In the genomic region with DNA sequence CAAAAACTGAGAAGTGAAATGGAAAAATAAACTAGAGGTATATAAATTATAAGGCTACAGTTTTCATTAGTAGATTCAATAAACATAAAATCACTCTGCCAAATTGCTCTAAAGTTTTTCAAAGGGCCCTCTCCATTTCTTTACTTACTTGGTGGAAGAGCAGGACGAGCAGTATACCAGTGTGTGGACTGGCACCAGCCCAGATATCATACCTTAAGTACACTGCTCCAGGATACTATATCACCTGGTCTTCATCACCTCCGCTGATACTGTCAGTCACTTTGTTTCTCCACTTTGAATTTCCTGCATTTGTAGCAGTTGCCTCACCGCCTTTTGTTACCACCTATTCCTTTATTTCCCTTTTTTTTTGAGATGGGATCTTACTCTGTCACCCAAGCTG, we compare ENCODE assay signal across 35 cellular contexts.
"Had no signal": no experiment of that assay in that cellular context is flagged by ENCODE, and none has a peak within 500 bp of the region (broad histone marks: within the 10 kb centered on the region; RNA-seq: fewer than 3 reads in every experiment).

No MANE protein-coding gene starts in this region.

- H3K27ac Mint-ChIP-seq: activated CD4-positive, alpha-beta memory T cell treated with anti-CD3 and anti-CD28 coated beads for 36 hours; activated CD4-positive, alpha-beta T cell treated with anti-CD3 and anti-CD28 coated beads for 36 hours; activated CD4-positive, alpha-beta T cell treated with anti-CD3 and anti-CD28 coated beads, Interleukin-2, amount 10 ng/mL, durations not matched to agents 24 days and 14 days; activated CD8-positive, alpha-beta memory T cell treated with anti-CD3 and anti-CD28 coated beads, Interleukin-2, amount 10 ng/mL, durations not matched to agents 7 days and 5 days; activated CD8-positive, alpha-beta T cell treated with anti-CD3 and anti-CD28 coated beads, Interleukin-2, amount 10 ng/mL, durations not matched to agents 7 days and 5 days; activated naive CD4-positive, alpha-beta T cell treated with anti-CD3 and anti-CD28 coated beads, Interleukin-2, amount 50 U/mL, for 72 hours; activated naive CD8-positive, alpha-beta T cell treated with anti-CD3 and anti-CD28 coated beads, Interleukin-2, amount 10 ng/mL, durations not matched to agents 7 days and 5 days; activated T-helper 1 cell treated with anti-CD3 and anti-CD28 coated beads, Interleukin-12 subunit alpha, Interleukin-12 subunit beta, Interleukin-2, Interleukin-4 antibody, amounts not matched to agents 30 ng/mL and 10 ng/mL and 1 ng/mL, durations not matched to agents 14 hours and 24 hours and 36 hours; activated T-helper 2 cell treated with anti-CD3 and anti-CD28 coated beads, Interferon-gamma antibody, Interleukin-2, Interleukin-4, amounts not matched to agents 10 μg/mL and 5 μg/mL and 100 μg/mL, durations not matched to agents 14 hours and 24 hours and 36 hours; T-helper 2 cell treated with Interferon-gamma antibody and Interleukin-4, amounts not matched to agents 5 μg/mL and 100 μg/mL, for 36 hours had no signal

- H3K9me3 Mint-ChIP-seq: activated CD4-positive, alpha-beta memory T cell treated with anti-CD3 and anti-CD28 coated beads for 36 hours; activated CD4-positive, alpha-beta T cell treated with anti-CD3 and anti-CD28 coated beads, Interleukin-2, amount 10 ng/mL, durations not matched to agents 24 days and 14 days; activated naive CD4-positive, alpha-beta T cell treated with anti-CD3 and anti-CD28 coated beads, Interleukin-2, amount 50 U/mL, for 72 hours; activated naive CD8-positive, alpha-beta T cell treated with anti-CD3 and anti-CD28 coated beads, Interleukin-2, amount 10 ng/mL, durations not matched to agents 7 days and 5 days; activated T-helper 1 cell treated with anti-CD3 and anti-CD28 coated beads, Interleukin-12 subunit alpha, Interleukin-12 subunit beta, Interleukin-2, Interleukin-4 antibody, amounts not matched to agents 30 ng/mL and 10 ng/mL and 1 ng/mL, durations not matched to agents 14 hours and 24 hours and 36 hours; activated T-helper 2 cell treated with anti-CD3 and anti-CD28 coated beads, Interferon-gamma antibody, Interleukin-2, Interleukin-4, amounts not matched to agents 10 μg/mL and 5 μg/mL and 100 μg/mL, durations not matched to agents 14 hours and 24 hours and 36 hours; brain; T-helper 2 cell treated with Interferon-gamma antibody and Interleukin-4, amounts not matched to agents 5 μg/mL and 100 μg/mL, for 36 hours had no signal

- H3K4me3 ChIP-seq: ascending aorta, breast epithelium, cardiac muscle cell, colonic mucosa, esophagus squamous epithelium, gastroesophageal sphincter, heart right ventricle had no signal

- DNase-seq: activated CD4-positive, alpha-beta memory T cell treated with anti-CD3 and anti-CD28 coated beads for 36 hours; activated CD4-positive, alpha-beta T cell treated with anti-CD3 and anti-CD28 coated beads for 36 hours; activated CD4-positive, alpha-beta T cell treated with anti-CD3 and anti-CD28 coated beads, Interleukin-2, amount 10 ng/mL, durations not matched to agents 24 days and 14 days; activated CD4-positive, CD25-positive, alpha-beta regulatory T cell; activated CD4-positive, CD25-positive, alpha-beta regulatory T cell treated with anti-CD3 and anti-CD28 coated beads, Interleukin-2, amount 50 U/mL, for 72 hours; activated CD8-positive, alpha-beta memory T cell treated with anti-CD3 and anti-CD28 coated beads, Interleukin-2, amount 10 ng/mL, durations not matched to agents 7 days and 5 days; activated CD8-positive, alpha-beta memory T cell treated with anti-CD3 and anti-CD28 coated beads, Interleukin-2, amount 50 U/mL, for 4 hours; activated CD8-positive, alpha-beta T cell treated with anti-CD3 and anti-CD28 coated beads, Interleukin-2, amount 10 ng/mL, durations not matched to agents 7 days and 5 days; activated gamma-delta T cell treated with Interleukin-2 at 50 U/mL for 16 hours; activated naive CD4-positive, alpha-beta T cell treated with Interleukin-2 at 50 U/mL for 16 hours; activated naive CD8-positive, alpha-beta T cell treated with anti-CD3 and anti-CD28 coated beads, Interleukin-2, amount 10 ng/mL, durations not matched to agents 7 days and 5 days; activated T-cell treated with anti-CD3 and anti-CD28 coated beads, Interleukin-2, amount 50 U/mL, for 1 hour; activated T-cell treated with anti-CD3 and anti-CD28 coated beads, Interleukin-2, amount 50 U/mL, for 48 hours; central memory CD4-positive, alpha-beta T cell; cerebellar nuclear complex; colonic mucosa; effector CD8-positive, alpha-beta T cell; esophagus squamous epithelium; foreskin melanocyte; heart right ventricle; T-helper 1 cell; T-helper 17 cell; T1000 had no signal

- H3K36me3 ChIP-seq: breast epithelium had no signal

- H3K27me3 Mint-ChIP-seq: activated CD4-positive, alpha-beta memory T cell treated with anti-CD3 and anti-CD28 coated beads for 36 hours; activated CD4-positive, alpha-beta T cell treated with anti-CD3 and anti-CD28 coated beads for 36 hours; activated CD4-positive, alpha-beta T cell treated with anti-CD3 and anti-CD28 coated beads, Interleukin-2, amount 10 ng/mL, durations not matched to agents 24 days and 14 days; activated CD8-positive, alpha-beta memory T cell treated with anti-CD3 and anti-CD28 coated beads, Interleukin-2, amount 10 ng/mL, durations not matched to agents 7 days and 5 days; activated naive CD8-positive, alpha-beta T cell treated with anti-CD3 and anti-CD28 coated beads, Interleukin-2, amount 10 ng/mL, durations not matched to agents 7 days and 5 days; brain; T-helper 17 cell had no signal

- H3K27ac ChIP-seq: ascending aorta, breast epithelium, cardiac muscle cell, colonic mucosa, epithelial cell of prostate, esophagus squamous epithelium, gastroesophageal sphincter, heart right ventricle had no signal

- ATAC-seq: activated CD4-positive, alpha-beta T cell treated with anti-CD3 and anti-CD28 coated beads for 36 hours; activated CD8-positive, alpha-beta memory T cell treated with anti-CD3 and anti-CD28 coated beads, Interleukin-2, amount 10 ng/mL, durations not matched to agents 7 days and 5 days; activated CD8-positive, alpha-beta T cell treated with anti-CD3 and anti-CD28 coated beads, Interleukin-2, amount 10 ng/mL, durations not matched to agents 7 days and 5 days; activated naive CD4-positive, alpha-beta T cell treated with anti-CD3 and anti-CD28 coated beads, Interleukin-2, amount 50 U/mL, for 72 hours; gastroesophageal sphincter; heart right ventricle; T-helper 17 cell had no signal

- H3K9me3 ChIP-seq: ascending aorta, breast epithelium, colonic mucosa, esophagus squamous epithelium, gastroesophageal sphincter, heart right ventricle had no signal

- H3K4me3 Mint-ChIP-seq: activated CD4-positive, alpha-beta memory T cell treated with anti-CD3 and anti-CD28 coated beads for 36 hours; activated CD4-positive, alpha-beta T cell treated with anti-CD3 and anti-CD28 coated beads for 36 hours; activated CD4-positive, alpha-beta T cell treated with anti-CD3 and anti-CD28 coated beads, Interleukin-2, amount 10 ng/mL, durations not matched to agents 24 days and 14 days; activated CD8-positive, alpha-beta memory T cell treated with anti-CD3 and anti-CD28 coated beads, Interleukin-2, amount 10 ng/mL, durations not matched to agents 7 days and 5 days; activated CD8-positive, alpha-beta T cell treated with anti-CD3 and anti-CD28 coated beads, Interleukin-2, amount 10 ng/mL, durations not matched to agents 7 days and 5 days; activated naive CD8-positive, alpha-beta T cell treated with anti-CD3 and anti-CD28 coated beads, Interleukin-2, amount 10 ng/mL, durations not matched to agents 7 days and 5 days; activated T-helper 1 cell treated with anti-CD3 and anti-CD28 coated beads, Interleukin-12 subunit alpha, Interleukin-12 subunit beta, Interleukin-2, Interleukin-4 antibody, amounts not matched to agents 30 ng/mL and 10 ng/mL and 1 ng/mL, durations not matched to agents 14 hours and 24 hours and 36 hours; brain; T-helper 17 cell; T-helper 2 cell treated with Interferon-gamma antibody and Interleukin-4, amounts not matched to agents 5 μg/mL and 100 μg/mL, for 36 hours had no signal

- H3K4me1 ChIP-seq: ascending aorta, breast epithelium, colonic mucosa had no signal

- FAIRE-seq: endometrium, endothelial cell of umbilical vein had no signal

- H3K4me1 Mint-ChIP-seq: brain had no signal

- H3K27me3 ChIP-seq: ascending aorta, breast epithelium, cardiac muscle cell, colonic mucosa, esophagus squamous epithelium, gastroesophageal sphincter, heart right ventricle had no signal
